In the genomic region with DNA sequence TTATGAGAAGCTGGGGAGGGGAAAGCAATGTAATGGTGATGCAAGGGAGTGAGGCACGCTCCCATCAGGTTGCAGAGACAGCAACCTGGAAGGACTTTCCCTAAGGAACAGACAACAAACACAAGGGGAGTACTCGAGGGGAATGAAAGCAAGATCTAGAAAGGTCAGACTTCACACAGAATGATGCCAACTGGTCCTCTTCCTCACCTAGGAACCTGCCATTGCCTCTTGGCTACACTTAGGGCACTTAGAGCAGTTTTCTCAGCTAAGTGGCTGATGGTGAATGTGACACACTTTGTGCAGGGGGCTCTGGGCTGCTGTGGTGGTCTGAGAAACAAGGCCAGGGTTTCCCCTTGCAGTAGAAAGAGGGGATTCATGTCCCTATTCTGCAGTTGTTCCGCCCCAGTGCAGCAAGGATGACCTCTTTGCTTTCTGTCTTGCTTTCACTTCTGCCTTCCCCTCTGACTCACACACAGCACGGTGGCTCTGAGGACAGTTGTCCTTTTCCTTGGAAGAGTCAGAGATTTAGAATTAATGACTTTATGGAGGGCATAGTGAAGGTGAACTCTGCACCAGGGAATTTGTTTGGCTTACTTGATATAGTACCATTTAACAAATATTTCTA, we compare ENCODE assay signal across 12 cellular contexts.
A peak's percentile ranks its signal among the peaks of the same experiment; 100 is the strongest.
DNase-seq lines count a peak whose midpoint lies in the region; ATAC-seq and TF ChIP-seq lines count a peak whose summit lies in the region.
"Had no signal": no experiment of that assay in that cellular context is flagged by ENCODE, and none has a peak within 500 bp of the region (broad histone marks: within the 10 kb centered on the region; RNA-seq: fewer than 3 reads in every experiment).

No MANE protein-coding gene starts in this region.

- H3K4me3 ChIP-seq in prostate gland = no peak overlapping the region

- WGBS in prostate gland = 80% methylated on average over 4 of the region's 4 CpGs

- H3K4me3 Mint-ChIP-seq in activated B cell treated with CpG ODN at 0.5 μM for 24 hours = peak overlapping the region; percentile 1
- H3K4me3 Mint-ChIP-seq: CD8-positive, alpha-beta memory T cell had no signal

- H3K27me3 ChIP-seq in prostate gland (replicated peaks; ENCODE audit: insufficient read depth) = no peaks in the 10 kb centered on the region

- H3K4me1 ChIP-seq in prostate gland (replicated peaks) = no peaks in the 10 kb centered on the region

- no peaks in the 10 kb centered on the region for H3K9me3 Mint-ChIP-seq in activated B cell treated with CpG ODN at 0.5 μM for 24 hours

- TF ChIP-seq CTCF in GM13977 (IDR thresholded peaks at IDR 0.05; ENCODE audit: extremely low read depth, insufficient read depth, missing control alignments) (no peak), activated B cell treated with CpG ODN at 0.5 μM for 24 hours (IDR thresholded peaks at IDR 0.05) (no peak), prostate gland (IDR thresholded peaks at IDR 0.05) (no peak)

- no peaks in the 10 kb centered on the region for H3K27me3 Mint-ChIP-seq in activated B cell treated with CpG ODN at 0.5 μM for 24 hours
- H3K27me3 Mint-ChIP-seq: CD8-positive, alpha-beta memory T cell had no signal

- peak; percentile 30 for DNase-seq in GM13977 (ENCODE audit: low spot score)
- no peak for DNase-seq in activated B cell treated with CpG ODN at 0.5 μM for 24 hours
- no peak for DNase-seq in stimulated activated CD4-positive, alpha-beta T cell treated with anti-CD3 and anti-CD28 coated beads, Interleukin-12 subunit alpha, Interleukin-12 subunit beta, amount 100 ng/mL, for 4 hours
- no peak for DNase-seq in C1 segment of cervical spinal cord (lab: John Stamatoyannopoulos, UW)
- DNase-seq in Kasumi-1 (lab: John Stamatoyannopoulos, UW) = no peak
- no peak for DNase-seq in prostate gland (ENCODE audit: low spot score)
- DNase-seq: CD8-positive, alpha-beta memory T cell; stimulated activated naive CD4-positive, alpha-beta T cell had no signal

- H3K9me3 ChIP-seq in prostate gland = no peaks in the 10 kb centered on the region

- POLR2A ChIA-PET in activated B cell treated with CpG ODN at 0.5 μM for 24 hours (lab: Charles Lee) = no interaction called here

- no peaks in the 10 kb centered on the region for H3K36me3 Mint-ChIP-seq in activated B cell treated with CpG ODN at 0.5 μM for 24 hours (ENCODE audit: low read depth)
- H3K36me3 Mint-ChIP-seq: CD8-positive, alpha-beta memory T cell had no signal

- CTCF ChIA-PET in activated B cell treated with CpG ODN at 0.5 μM for 24 hours (lab: Charles Lee) = no interaction called here

- peak overlapping the region; percentile 54 for H3K27ac Mint-ChIP-seq in activated B cell treated with CpG ODN at 0.5 μM for 24 hours

- ATAC-seq in GM21360 (IDR thresholded peaks at IDR 0.05; ENCODE audit: unreplicated experiment) (peak; percentile 95), HG03095 (IDR thresholded peaks at IDR 0.05; ENCODE audit: unreplicated experiment) (peak; percentile 92), activated B cell treated with CpG ODN at 0.5 μM for 24 hours (ENCODE audit: low read depth) (peak; percentile 90)
- ATAC-seq: sciatic nerve had no signal

- no peak for TF ChIP-seq POLR2A in prostate gland (IDR thresholded peaks at IDR 0.05)

- no peak overlapping the region for H3K27ac ChIP-seq in prostate gland
- H3K27ac ChIP-seq: epithelial cell of prostate had no signal

- H3K36me3 ChIP-seq in prostate gland = no peaks in the 10 kb centered on the region

- intact Hi-C loops in activated B cell treated with CpG ODN at 0.5 μM for 24 hours (cut with micrococcal nuclease) = no loop called here
- intact Hi-C loops in prostate gland (cut with DNase I) = no loop called here

- in situ Hi-C loops in GM13977 (cut with MboI; ENCODE audit: low pct_unique_long_range_greater_than_20kb, low sequenced_read_pairs, unreplicated experiment) = no loop called here

- H3K4me1 Mint-ChIP-seq in activated B cell treated with CpG ODN at 0.5 μM for 24 hours = peaks cover 22% of the 10 kb centered on the region
- H3K4me1 Mint-ChIP-seq: CD8-positive, alpha-beta memory T cell had no signal
